ENCODE assay signal across 13 cellular contexts in the genomic region with DNA sequence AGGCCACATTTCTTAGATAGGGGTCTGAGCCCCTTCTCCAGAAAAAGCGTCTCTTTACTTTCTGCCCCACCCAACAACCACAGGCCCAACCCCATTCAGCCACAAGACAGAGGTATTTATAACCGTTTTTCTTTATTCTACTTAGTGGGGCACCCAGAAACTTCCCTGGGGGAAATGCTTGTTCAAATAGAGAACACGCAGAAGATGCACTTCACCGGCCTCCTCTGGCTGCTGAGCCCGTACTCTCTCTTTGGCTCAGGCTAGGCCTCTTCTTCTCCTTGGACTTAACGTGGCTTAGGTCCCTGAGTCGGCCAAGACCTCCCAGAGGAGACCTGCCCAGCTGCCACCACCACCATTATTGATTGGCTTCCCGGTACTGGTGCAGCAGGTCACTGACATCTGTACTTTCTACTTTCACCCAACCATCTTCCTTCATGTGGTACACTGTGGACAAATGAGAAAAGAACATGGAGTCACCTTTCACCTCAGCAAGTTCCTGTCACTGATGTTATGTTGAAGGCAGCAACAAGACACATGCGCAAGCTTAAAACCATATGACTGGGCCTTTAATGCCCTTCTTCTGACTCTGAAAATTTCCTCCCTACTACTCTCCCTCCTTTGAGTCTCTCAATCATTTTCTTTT. TPM values are rescaled to one million over a fixed set of nuclear protein-coding genes. Genes with fewer than 3 reads are reported as not detected.
DNase-seq lines count a peak whose midpoint lies in the region; ATAC-seq, FAIRE-seq and TF ChIP-seq lines count a peak whose summit lies in the region.
"Had no signal": no experiment of that assay in that cellular context is flagged by ENCODE, and none has a peak within 500 bp of the region (broad histone marks: within the 10 kb centered on the region; RNA-seq: fewer than 3 reads in every experiment).

No MANE protein-coding gene starts in this region.

- in situ Hi-C loops in HepG2 (cut with HindIII; ENCODE audit: extremely low pct_ligation_motif_present, low pct_unique_long_range_greater_than_20kb): no loop called here

- H3K27ac ChIP-seq in liver (ENCODE audit: low read depth in 1 of 2, low read length in 2 of 2) (peak overlapping the region; percentile 36 to 54), HepG2 (ENCODE audit: extremely low read length, insufficient read depth, low read length) (no peak overlapping the region), esophagus squamous epithelium (peak overlapping the region in 3 of 4 donors; percentile 23 to 38 (median 38)), RWPE1 (no peak overlapping the region)
- H3K27ac ChIP-seq: cardiac muscle cell had no signal

- CTCF ChIA-PET in HepG2 (lab: Yijun Ruan, JAX; ENCODE audit: low intra/inter-chr PET ratio, low total read pairs): interaction anchor here (3.1 kb wide), 1 partner anchor 13 kb away, joined by 39 read pairs; a partner anchor contains a TSS
- CTCF ChIA-PET in RWPE1 (lab: Yijun Ruan, JAX): interaction anchor here (0.7 kb wide), 1 partner anchor 391 kb away, joined by 3 read pairs; no protein-coding TSS in a partner anchor

- TF ChIP-seq EP300 in HepG2 (IDR thresholded peaks at IDR 0.05; ENCODE audit: low read depth in 2 of 2, low read length in 2 of 2) (no peak), HepG2 (CRISPR knock-in tag; IDR thresholded peaks at IDR 0.05; ENCODE audit: borderline replicate concordance) (no peak)

- H3K4me3 ChIP-seq in liver (ENCODE audit: low read depth in 1 of 3, low read length in 3 of 3) (no peak overlapping the region), HepG2 (replicated peaks in 1 of 3; ENCODE audit: insufficient read depth in 1 of 3, low read depth in 2 of 3, low read length in 3 of 3) (no peak overlapping the region), esophagus squamous epithelium (no peak overlapping the region)
- H3K4me3 ChIP-seq: cardiac muscle cell had no signal

- DNase-seq in HepG2 (ENCODE audit: low spot score): no peak
- DNase-seq in T-helper 2 cell treated with Interferon-gamma antibody and Interleukin-4, amounts not matched to agents 5 μg/mL and 100 μg/mL, for 36 hours (ENCODE audit: low spot score): peak; percentile 47
- DNase-seq in esophagus squamous epithelium (lab: John Stamatoyannopoulos, UW): no peak
- no peak for DNase-seq in type B pancreatic cell (ENCODE audit: extremely low spot score, unreplicated experiment)
- no peak for DNase-seq in islet precursor cell
- no peak for DNase-seq in GM19240 (ENCODE audit: insufficient read length, low spot score)
- DNase-seq in RWPE1 (ENCODE audit: low spot score): no peak
- DNase-seq: GOT3, NCI-H1436 had no signal

- H3K27me3 Mint-ChIP-seq in T-helper 2 cell treated with Interferon-gamma antibody and Interleukin-4, amounts not matched to agents 5 μg/mL and 100 μg/mL, for 36 hours (ENCODE audit: low read depth): no peaks in the 10 kb centered on the region
- peaks cover 52% of the 10 kb centered on the region for H3K27me3 Mint-ChIP-seq in type B pancreatic cell

- H3K9me3 ChIP-seq in liver (ENCODE audit: control insufficient read depth in 4 of 4, low read length in 3 of 4) (no peaks in the 10 kb centered on the region), HepG2 (ENCODE audit: low read length) (no peaks in the 10 kb centered on the region), esophagus squamous epithelium (no peaks in the 10 kb centered on the region)

- no peak for FAIRE-seq in HepG2 (lab: Jason Lieb, UNC)

- H3K36me3 Mint-ChIP-seq in T-helper 2 cell treated with Interferon-gamma antibody and Interleukin-4, amounts not matched to agents 5 μg/mL and 100 μg/mL, for 36 hours (ENCODE audit: low read depth): peaks cover 78% of the 10 kb centered on the region
- peaks cover 3% of the 10 kb centered on the region for H3K36me3 Mint-ChIP-seq in type B pancreatic cell

- no peak for ATAC-seq in HepG2

- TF ChIP-seq RAD21 in liver (IDR thresholded peaks at IDR 0.05): no peak
- TF ChIP-seq RAD21 in HepG2 (CRISPR knock-in tag; IDR thresholded peaks at IDR 0.05): no peak

- TF ChIP-seq CTCF in liver (IDR thresholded peaks at IDR 0.05; ENCODE audit: low read depth, low read length, missing input control) (no peak), HepG2 (CRISPR knock-in tag; IDR thresholded peaks at IDR 0.05) (no peak), esophagus squamous epithelium (IDR thresholded peaks at IDR 0.05) (no peak), type B pancreatic cell (conservative IDR thresholded peaks at IDR 0.05) (no peak), RWPE1 (conservative IDR thresholded peaks at IDR 0.05; ENCODE audit: low read depth) (no peak)

- WGBS in liver: 62% methylated on average over 9 of the region's 9 CpGs
- 88% methylated on average over 9 of the region's 9 CpGs for WGBS in HepG2 (ENCODE audit: low lambda C conversion rate)
- WGBS in esophagus squamous epithelium, 2 donors: 59 to 78% methylated on average over 7 to 9 of the region's 9 CpGs

- intact Hi-C loops in HepG2 (cut with micrococcal nuclease; ENCODE audit: unreplicated experiment) (no loop called here), esophagus squamous epithelium (cut with DNase I) (no loop called here)

- no peaks in the 10 kb centered on the region for H3K9me3 Mint-ChIP-seq in T-helper 2 cell treated with Interferon-gamma antibody and Interleukin-4, amounts not matched to agents 5 μg/mL and 100 μg/mL, for 36 hours
- H3K9me3 Mint-ChIP-seq in type B pancreatic cell: no peaks in the 10 kb centered on the region
- H3K9me3 Mint-ChIP-seq: mesothelial cell of epicardium had no signal

- POLR2A ChIA-PET in HepG2 (lab: Yijun Ruan, JAX) (no interaction called here), RWPE1 (lab: Yijun Ruan, JAX; ENCODE audit: low non-redundant PET) (no interaction called here)

- TF ChIP-seq POLR2A in HepG2 (IDR thresholded peaks at IDR 0.05; ENCODE audit: insufficient read depth in 1 of 2, low read depth in 2 of 2, low read length in 2 of 2) (no peak), esophagus squamous epithelium (IDR thresholded peaks at IDR 0.05) (no peak)

- H2AFZ ChIP-seq in HepG2 (ENCODE audit: low read length): no peak overlapping the region

- no peaks in the 10 kb centered on the region for H3K27me3 ChIP-seq in liver (ENCODE audit: control insufficient read depth in 4 of 4, insufficient read depth in 4 of 4, low read length in 3 of 4)
- no peaks in the 10 kb centered on the region; a peak in 1 of 5 replicates for H3K27me3 ChIP-seq in HepG2 (ENCODE audit: control insufficient read depth in 1 of 2, insufficient read depth in 2 of 2, low read length in 2 of 2)
- H3K27me3 ChIP-seq in esophagus squamous epithelium: no peaks in the 10 kb centered on the region

- peak overlapping the region; percentile 99 for H3K4me3 Mint-ChIP-seq in T-helper 2 cell treated with Interferon-gamma antibody and Interleukin-4, amounts not matched to agents 5 μg/mL and 100 μg/mL, for 36 hours
- peak overlapping the region; percentile 12 for H3K4me3 Mint-ChIP-seq in type B pancreatic cell
- H3K4me3 Mint-ChIP-seq: mesothelial cell of epicardium had no signal

- no TSS peak for BruUV-seq in HepG2 (replicated peaks; lab: Mats Ljungman, UMichigan)

- peaks cover 4% of the 10 kb centered on the region for H3K79me2 ChIP-seq in HepG2 (ENCODE audit: insufficient read depth, low read length)

- peaks cover 2 to 6% (median 4%) of the 10 kb centered on the region in 4 donors for H3K36me3 ChIP-seq in liver (ENCODE audit: control insufficient read depth in 4 of 4, insufficient read depth in 3 of 4, low read depth in 1 of 4, low read length in 3 of 4)
- no peaks in the 10 kb centered on the region for H3K36me3 ChIP-seq in HepG2 (replicated peaks in 1 of 2; ENCODE audit: control insufficient read depth in 1 of 2, insufficient read depth in 2 of 2, low read length in 2 of 2)
- peaks cover 0 to 39% (median 0%) of the 10 kb centered on the region in 3 donors for H3K36me3 ChIP-seq in esophagus squamous epithelium
- H3K36me3 ChIP-seq: cardiac muscle cell had no signal

- no peak overlapping the region for H3K4me2 ChIP-seq in HepG2 (ENCODE audit: low read depth, low read length)

- no peak overlapping the region for H3K9ac ChIP-seq in liver (ENCODE audit: low read depth in 1 of 2, low read length in 2 of 2)
- H3K9ac ChIP-seq in HepG2 (ENCODE audit: insufficient read depth, low read depth, low read length): no peak overlapping the region

- no peaks in the 10 kb centered on the region for H4K20me1 ChIP-seq in HepG2 (ENCODE audit: insufficient read depth, low read length)

- peaks cover 9 to 51% (median 23%) of the 10 kb centered on the region in 4 donors for H3K4me1 ChIP-seq in liver (ENCODE audit: control insufficient read depth in 4 of 4, insufficient read depth in 4 of 4, low read length in 3 of 4)
- peaks cover 31% of the 10 kb centered on the region for H3K4me1 ChIP-seq in HepG2 (ENCODE audit: insufficient read depth, low read length)
- peaks cover 20 to 63% (median 44%) of the 10 kb centered on the region in 3 donors for H3K4me1 ChIP-seq in esophagus squamous epithelium

- peaks cover 62% of the 10 kb centered on the region for H3K4me1 Mint-ChIP-seq in T-helper 2 cell treated with Interferon-gamma antibody and Interleukin-4, amounts not matched to agents 5 μg/mL and 100 μg/mL, for 36 hours (ENCODE audit: low read depth)
- peaks cover 8% of the 10 kb centered on the region for H3K4me1 Mint-ChIP-seq in type B pancreatic cell (ENCODE audit: unreplicated experiment)

- H3K27ac Mint-ChIP-seq in T-helper 2 cell treated with Interferon-gamma antibody and Interleukin-4, amounts not matched to agents 5 μg/mL and 100 μg/mL, for 36 hours: peak overlapping the region; percentile 98
- no peak overlapping the region for H3K27ac Mint-ChIP-seq in type B pancreatic cell
- H3K27ac Mint-ChIP-seq: mesothelial cell of epicardium had no signal

RNA-seq across cellular contexts. Expression of a gene that starts 2.2 kb away (rescaled TPM):
- total RNA-seq in liver (1 to 10 TPM; 5.1 to 7.7 TPM), HepG2 (2016; rRNA removed; fragmentation: Illumina TruSeq; extraction: Trizol) (9.8 and 17.6 TPM in 2 replicates), esophagus squamous epithelium (10 to 100 TPM; 25.4 to 28.3 (median 26.7) TPM), type B pancreatic cell (ENCODE audit: low replicate concordance) (22.0 and 49.7 TPM in 2 replicates)
- polyA plus RNA-seq in liver (10 to 100 TPM in 1 of 2 donors, 1 to 10 TPM in 1; 2.2 to 14.9 TPM), HepG2 (2011; rRNA removed) (10.3 and 16.2 TPM in 2 replicates)
- total RNA-seq in HepG2 (2016; cell fraction: cytosol; rRNA removed; fragmentation: Illumina TruSeq; extraction: Trizol; ENCODE audit: low read depth): 1.2 and 1.7 TPM in 2 replicates
- 9.2 and 20.2 TPM in 2 replicates for total RNA-seq in HepG2 (2016; cell fraction: insoluble cytoplasmic fraction; rRNA removed; fragmentation: Illumina TruSeq; extraction: Trizol)
- total RNA-seq in HepG2 (2016; cell fraction: membrane; rRNA removed; fragmentation: Illumina TruSeq; extraction: Trizol): 4.0 and 4.1 TPM in 2 replicates
- 21.3 and 26.0 TPM in 2 replicates for total RNA-seq in HepG2 (2016; cell fraction: nucleus; rRNA removed; fragmentation: Illumina TruSeq; extraction: Trizol)
- polyA plus RNA-seq in HepG2 (2011; cell fraction: cytosol; rRNA removed): 7.9 and 11.8 TPM in 2 replicates
- polyA plus RNA-seq in HepG2 (2011; cell fraction: nucleus; rRNA removed): 17.4 and 34.9 TPM in 2 replicates
- polyA plus RNA-seq in HepG2 (2012): 11.3 and 15.1 TPM in 2 replicates
- polyA plus RNA-seq in HepG2 (2016; cell fraction: cytosol; fragmentation: Illumina TruSeq; extraction: Trizol; ENCODE audit: low read depth): 0.72 and 1.6 TPM in 2 replicates
- polyA plus RNA-seq in HepG2 (2016; cell fraction: insoluble cytoplasmic fraction; fragmentation: Illumina TruSeq; extraction: Trizol; ENCODE audit: low read depth): 11.8 and 12.8 TPM in 2 replicates
- 2.6 and 3.1 TPM in 2 replicates for polyA plus RNA-seq in HepG2 (2016; cell fraction: membrane; fragmentation: Illumina TruSeq; extraction: Trizol; ENCODE audit: low read depth)
- 54.1 and 59.6 TPM in 2 replicates for polyA plus RNA-seq in HepG2 (2016; cell fraction: nucleus; fragmentation: Illumina TruSeq; extraction: Trizol; ENCODE audit: insufficient read depth, low read depth)
- 39.2 and 126 TPM in 2 replicates for polyA minus RNA-seq in HepG2 (2011; rRNA and poly(A)+ RNA removed; ENCODE audit: low replicate concordance)
- polyA minus RNA-seq in HepG2 (2011; cell fraction: cytosol; rRNA and poly(A)+ RNA removed): 9.4 and 12.6 TPM in 2 replicates
- 21.8 and 31.5 TPM in 2 replicates for polyA minus RNA-seq in HepG2 (2011; cell fraction: nucleus; rRNA and poly(A)+ RNA removed)

RNA-seq across cellular contexts. Expression of a gene that starts 3.1 kb away (rescaled TPM):
- total RNA-seq in liver (10 to 100 TPM; 19.9 to 39.1 TPM), HepG2 (2016; rRNA removed; fragmentation: Illumina TruSeq; extraction: Trizol) (64.7 and 74.9 TPM in 2 replicates), esophagus squamous epithelium (100 to 1,000 TPM in 1 of 4 donors, 10 to 100 TPM in 3; 21.6 to 135 (median 42.2) TPM), type B pancreatic cell (ENCODE audit: low replicate concordance) (17.3 and 36.8 TPM in 2 replicates)
- polyA plus RNA-seq in liver (10 to 100 TPM; 49.0 to 75.1 TPM), HepG2 (2011; rRNA removed) (30.7 and 41.2 TPM in 2 replicates)
- 17.3 and 18.5 TPM in 2 replicates for total RNA-seq in HepG2 (2016; cell fraction: cytosol; rRNA removed; fragmentation: Illumina TruSeq; extraction: Trizol; ENCODE audit: low read depth)
- 69.4 and 76.9 TPM in 2 replicates for total RNA-seq in HepG2 (2016; cell fraction: insoluble cytoplasmic fraction; rRNA removed; fragmentation: Illumina TruSeq; extraction: Trizol)
- total RNA-seq in HepG2 (2016; cell fraction: membrane; rRNA removed; fragmentation: Illumina TruSeq; extraction: Trizol): 30.5 and 33.2 TPM in 2 replicates
- 24.1 and 26.9 TPM in 2 replicates for total RNA-seq in HepG2 (2016; cell fraction: nucleus; rRNA removed; fragmentation: Illumina TruSeq; extraction: Trizol)
- 43.0 and 50.9 TPM in 2 replicates for polyA plus RNA-seq in HepG2 (2011; cell fraction: cytosol; rRNA removed)
- 24.6 and 37.8 TPM in 2 replicates for polyA plus RNA-seq in HepG2 (2011; cell fraction: nucleus; rRNA removed)
- 24.6 and 32.8 TPM in 2 replicates for polyA plus RNA-seq in HepG2 (2012)
- 16.9 and 17.5 TPM in 2 replicates for polyA plus RNA-seq in HepG2 (2016; cell fraction: cytosol; fragmentation: Illumina TruSeq; extraction: Trizol; ENCODE audit: low read depth)
- 67.6 and 73.1 TPM in 2 replicates for polyA plus RNA-seq in HepG2 (2016; cell fraction: insoluble cytoplasmic fraction; fragmentation: Illumina TruSeq; extraction: Trizol; ENCODE audit: low read depth)
- 25.0 and 28.1 TPM in 2 replicates for polyA plus RNA-seq in HepG2 (2016; cell fraction: membrane; fragmentation: Illumina TruSeq; extraction: Trizol; ENCODE audit: low read depth)
- polyA plus RNA-seq in HepG2 (2016; cell fraction: nucleus; fragmentation: Illumina TruSeq; extraction: Trizol; ENCODE audit: insufficient read depth, low read depth): 41.0 and 43.4 TPM in 2 replicates
- 17.3 and 80.7 TPM in 2 replicates for polyA minus RNA-seq in HepG2 (2011; rRNA and poly(A)+ RNA removed; ENCODE audit: low replicate concordance)
- polyA minus RNA-seq in HepG2 (2011; cell fraction: cytosol; rRNA and poly(A)+ RNA removed): 6.2 and 7.1 TPM in 2 replicates
- 3.9 and 6.7 TPM in 2 replicates for polyA minus RNA-seq in HepG2 (2011; cell fraction: nucleus; rRNA and poly(A)+ RNA removed)

RNA-seq across cellular contexts. Expression of a gene that starts 12.8 kb away (rescaled TPM):
- total RNA-seq in liver (10 to 100 TPM in 1 of 2 donors, 1 to 10 TPM in 1; 9.8 to 18.2 TPM), HepG2 (2016; rRNA removed; fragmentation: Illumina TruSeq; extraction: Trizol) (23.0 and 52.2 TPM in 2 replicates), esophagus squamous epithelium (10 to 100 TPM; 31.7 to 95.5 (median 40.3) TPM), type B pancreatic cell (ENCODE audit: low replicate concordance) (16.7 and 38.4 TPM in 2 replicates)
- polyA plus RNA-seq in liver (10 to 100 TPM; 10.3 to 14.3 TPM), HepG2 (2011; rRNA removed) (31.2 and 34.5 TPM in 2 replicates)
- total RNA-seq in HepG2 (2016; cell fraction: cytosol; rRNA removed; fragmentation: Illumina TruSeq; extraction: Trizol; ENCODE audit: low read depth): 9.3 and 11.5 TPM in 2 replicates
- 22.7 and 50.5 TPM in 2 replicates for total RNA-seq in HepG2 (2016; cell fraction: insoluble cytoplasmic fraction; rRNA removed; fragmentation: Illumina TruSeq; extraction: Trizol)
- 19.4 and 21.5 TPM in 2 replicates for total RNA-seq in HepG2 (2016; cell fraction: membrane; rRNA removed; fragmentation: Illumina TruSeq; extraction: Trizol)
- 42.8 and 46.0 TPM in 2 replicates for total RNA-seq in HepG2 (2016; cell fraction: nucleus; rRNA removed; fragmentation: Illumina TruSeq; extraction: Trizol)
- polyA plus RNA-seq in HepG2 (2011; cell fraction: cytosol; rRNA removed): 27.9 and 29.3 TPM in 2 replicates
- polyA plus RNA-seq in HepG2 (2011; cell fraction: nucleus; rRNA removed): 33.1 and 33.7 TPM in 2 replicates
- 13.9 and 21.5 TPM in 2 replicates for polyA plus RNA-seq in HepG2 (2012)
- polyA plus RNA-seq in HepG2 (2016; cell fraction: cytosol; fragmentation: Illumina TruSeq; extraction: Trizol; ENCODE audit: low read depth): 7.3 TPM in 2 replicates
- 17.6 and 20.8 TPM in 2 replicates for polyA plus RNA-seq in HepG2 (2016; cell fraction: insoluble cytoplasmic fraction; fragmentation: Illumina TruSeq; extraction: Trizol; ENCODE audit: low read depth)
- 11.8 and 14.3 TPM in 2 replicates for polyA plus RNA-seq in HepG2 (2016; cell fraction: membrane; fragmentation: Illumina TruSeq; extraction: Trizol; ENCODE audit: low read depth)
- 60.4 and 64.9 TPM in 2 replicates for polyA plus RNA-seq in HepG2 (2016; cell fraction: nucleus; fragmentation: Illumina TruSeq; extraction: Trizol; ENCODE audit: insufficient read depth, low read depth)
- 46.0 and 105 TPM in 2 replicates for polyA minus RNA-seq in HepG2 (2011; rRNA and poly(A)+ RNA removed; ENCODE audit: low replicate concordance)
- 18.2 and 19.3 TPM in 2 replicates for polyA minus RNA-seq in HepG2 (2011; cell fraction: cytosol; rRNA and poly(A)+ RNA removed)
- polyA minus RNA-seq in HepG2 (2011; cell fraction: nucleus; rRNA and poly(A)+ RNA removed): 7.5 and 13.4 TPM in 2 replicates

RNA-seq across cellular contexts. Expression of a gene that starts 13.3 kb away (rescaled TPM):
- total RNA-seq in liver (10 to 100 TPM; 11.7 to 13.4 TPM), HepG2 (2016; rRNA removed; fragmentation: Illumina TruSeq; extraction: Trizol) (16.0 and 21.4 TPM in 2 replicates), esophagus squamous epithelium (10 to 100 TPM in 2 of 4 donors, 1 to 10 TPM in 2; 5.2 to 93.7 (median 12.0) TPM), type B pancreatic cell (ENCODE audit: low replicate concordance) (5.7 and 16.9 TPM in 2 replicates)
- polyA plus RNA-seq in liver (10 to 100 TPM; 27.1 to 31.6 TPM), HepG2 (2011; rRNA removed) (15.6 and 17.3 TPM in 2 replicates)
- total RNA-seq in HepG2 (2016; cell fraction: cytosol; rRNA removed; fragmentation: Illumina TruSeq; extraction: Trizol; ENCODE audit: low read depth): 3.2 and 3.3 TPM in 2 replicates
- 17.4 and 26.1 TPM in 2 replicates for total RNA-seq in HepG2 (2016; cell fraction: insoluble cytoplasmic fraction; rRNA removed; fragmentation: Illumina TruSeq; extraction: Trizol)
- 4.3 and 5.5 TPM in 2 replicates for total RNA-seq in HepG2 (2016; cell fraction: membrane; rRNA removed; fragmentation: Illumina TruSeq; extraction: Trizol)
- 5.0 and 6.6 TPM in 2 replicates for total RNA-seq in HepG2 (2016; cell fraction: nucleus; rRNA removed; fragmentation: Illumina TruSeq; extraction: Trizol)
- 19.5 and 21.0 TPM in 2 replicates for polyA plus RNA-seq in HepG2 (2011; cell fraction: cytosol; rRNA removed)
- polyA plus RNA-seq in HepG2 (2011; cell fraction: nucleus; rRNA removed): 4.4 and 5.1 TPM in 2 replicates
- 3.4 and 5.3 TPM in 2 replicates for polyA plus RNA-seq in HepG2 (2012)
- 4.7 and 6.1 TPM in 2 replicates for polyA plus RNA-seq in HepG2 (2016; cell fraction: cytosol; fragmentation: Illumina TruSeq; extraction: Trizol; ENCODE audit: low read depth)
- 24.7 and 26.1 TPM in 2 replicates for polyA plus RNA-seq in HepG2 (2016; cell fraction: insoluble cytoplasmic fraction; fragmentation: Illumina TruSeq; extraction: Trizol; ENCODE audit: low read depth)
- polyA plus RNA-seq in HepG2 (2016; cell fraction: membrane; fragmentation: Illumina TruSeq; extraction: Trizol; ENCODE audit: low read depth): 4.7 and 6.1 TPM in 2 replicates
- polyA plus RNA-seq in HepG2 (2016; cell fraction: nucleus; fragmentation: Illumina TruSeq; extraction: Trizol; ENCODE audit: insufficient read depth, low read depth): 10.3 and 12.6 TPM in 2 replicates
- polyA minus RNA-seq in HepG2 (2011; rRNA and poly(A)+ RNA removed; ENCODE audit: low replicate concordance): 7.4 and 20.2 TPM in 2 replicates
- 3.7 and 5.3 TPM in 2 replicates for polyA minus RNA-seq in HepG2 (2011; cell fraction: cytosol; rRNA and poly(A)+ RNA removed)
- polyA minus RNA-seq in HepG2 (2011; cell fraction: nucleus; rRNA and poly(A)+ RNA removed): 2.3 and 4.8 TPM in 2 replicates
- total RNA-seq: mesothelial cell of epicardium had no signal

RNA-seq across cellular contexts. Expression of a gene that starts 23.9 kb away (rescaled TPM):
- total RNA-seq in liver (under 1 TPM in 1 of 2 donors, not detected in 1; 0.25 TPM), HepG2 (2016; rRNA removed; fragmentation: Illumina TruSeq; extraction: Trizol) (not detected in 2 replicates), esophagus squamous epithelium (1 to 10 TPM in 1 of 4 donors, under 1 TPM in 3; 0.34 to 3.6 (median 0.74) TPM), type B pancreatic cell (ENCODE audit: low replicate concordance) (0.88 TPM in 1 of 2 replicates, not detected in the other)
- polyA plus RNA-seq in liver (under 1 TPM; 0.16 to 0.67 TPM), HepG2 (2011; rRNA removed) (0.09 TPM in 1 of 2 replicates, not detected in the other)
- not detected in 2 replicates for total RNA-seq in HepG2 (2016; cell fraction: cytosol; rRNA removed; fragmentation: Illumina TruSeq; extraction: Trizol; ENCODE audit: low read depth)
- 0.09 TPM in 1 of 2 replicates, not detected in the other for total RNA-seq in HepG2 (2016; cell fraction: insoluble cytoplasmic fraction; rRNA removed; fragmentation: Illumina TruSeq; extraction: Trizol)
- total RNA-seq in HepG2 (2016; cell fraction: membrane; rRNA removed; fragmentation: Illumina TruSeq; extraction: Trizol): not detected in 2 replicates
- not detected in 2 replicates for total RNA-seq in HepG2 (2016; cell fraction: nucleus; rRNA removed; fragmentation: Illumina TruSeq; extraction: Trizol)
- polyA plus RNA-seq in HepG2 (2011; cell fraction: cytosol; rRNA removed): not detected in 2 replicates
- 0.21 TPM in 2 replicates for polyA plus RNA-seq in HepG2 (2011; cell fraction: nucleus; rRNA removed)
- not detected in 2 replicates for polyA plus RNA-seq in HepG2 (2012)
- polyA plus RNA-seq in HepG2 (2016; cell fraction: cytosol; fragmentation: Illumina TruSeq; extraction: Trizol; ENCODE audit: low read depth): not detected in 2 replicates
- polyA plus RNA-seq in HepG2 (2016; cell fraction: insoluble cytoplasmic fraction; fragmentation: Illumina TruSeq; extraction: Trizol; ENCODE audit: low read depth): not detected in 2 replicates
- polyA plus RNA-seq in HepG2 (2016; cell fraction: membrane; fragmentation: Illumina TruSeq; extraction: Trizol; ENCODE audit: low read depth): not detected in 2 replicates
- 1.1 TPM in 1 of 2 replicates, not detected in the other for polyA plus RNA-seq in HepG2 (2016; cell fraction: nucleus; fragmentation: Illumina TruSeq; extraction: Trizol; ENCODE audit: insufficient read depth, low read depth)
- polyA minus RNA-seq in HepG2 (2011; rRNA and poly(A)+ RNA removed; ENCODE audit: low replicate concordance): 0.20 and 1.2 TPM in 2 replicates
- polyA minus RNA-seq in HepG2 (2011; cell fraction: cytosol; rRNA and poly(A)+ RNA removed): not detected in 2 replicates
- 0.52 TPM in 1 of 2 replicates, not detected in the other for polyA minus RNA-seq in HepG2 (2011; cell fraction: nucleus; rRNA and poly(A)+ RNA removed)
- total RNA-seq: cardiac muscle cell, renal cortical epithelial cell had no signal
- polyA plus RNA-seq: cardiac muscle cell had no signal

Comparison
In these comparisons a context has a peak if more than half of its experiments do, and no peak if none do; other contexts are left out.
1. H3K27ac ChIP-seq: peak in liver (2 of 2) and esophagus squamous epithelium (3 of 4); none in HepG2 (single experiment) and RWPE1 (single experiment).